In the genomic region with DNA sequence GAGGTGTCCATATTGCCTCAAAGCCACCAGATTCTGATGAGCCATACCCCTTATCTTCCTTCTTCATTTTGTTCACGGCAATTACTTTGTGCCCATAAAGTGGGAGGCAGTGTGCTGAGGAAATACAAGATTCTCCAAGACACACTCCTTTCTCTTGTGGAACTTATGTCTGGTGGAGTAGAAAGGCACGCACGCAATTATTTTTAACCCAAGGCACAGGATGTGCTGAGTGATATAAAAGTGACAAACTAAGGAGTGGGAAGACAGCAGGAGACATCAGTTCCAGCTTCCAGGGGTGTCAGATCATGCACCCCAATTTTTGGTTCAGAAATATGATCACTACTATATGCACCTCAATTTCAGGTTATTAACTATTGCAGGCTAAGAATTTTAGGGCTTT, we compare ENCODE assay signal across 15 cellular contexts.
DNase-seq lines count a peak whose midpoint lies in the region; ATAC-seq and TF ChIP-seq lines count a peak whose summit lies in the region.
"Had no signal": no experiment of that assay in that cellular context is flagged by ENCODE, and none has a peak within 500 bp of the region (broad histone marks: within the 10 kb centered on the region; RNA-seq: fewer than 3 reads in every experiment).

No MANE protein-coding gene starts in this region.

- ATAC-seq in right cardiac atrium (no peak), left ventricle myocardium superior (no peak)
- ATAC-seq: A549, GM23338 had no signal

- intact Hi-C loops in right cardiac atrium (cut with DNase I) (no loop called here), left ventricle myocardium superior (cut with micrococcal nuclease) (no loop called here), dorsolateral prefrontal cortex (cut with DNase I) (no loop called here)

- H3K9me3 Mint-ChIP-seq in HFFc6 = no peaks in the 10 kb centered on the region
- H3K9me3 Mint-ChIP-seq: CD4-positive, alpha-beta memory T cell; GM23338 had no signal

- H3K9me3 ChIP-seq in right cardiac atrium (ENCODE audit: control insufficient read depth, low read length) = no peaks in the 10 kb centered on the region
- H3K9me3 ChIP-seq: A549, BE2C had no signal

- WGBS in right cardiac atrium = 57% methylated on average over 3 of the region's 3 CpGs

- H3K27me3 ChIP-seq in right cardiac atrium (ENCODE audit: control insufficient read depth, insufficient read depth) = no peaks in the 10 kb centered on the region
- H3K27me3 ChIP-seq in dorsolateral prefrontal cortex = no peaks in the 10 kb centered on the region
- H3K27me3 ChIP-seq: BE2C had no signal

- peaks cover 12% of the 10 kb centered on the region for H3K4me1 ChIP-seq in right cardiac atrium (ENCODE audit: control insufficient read depth, insufficient read depth, low read length)

- no peaks in the 10 kb centered on the region for H3K36me3 Mint-ChIP-seq in HFFc6 (ENCODE audit: low read depth)
- H3K36me3 Mint-ChIP-seq: CD4-positive, alpha-beta memory T cell had no signal

- H3K4me1 Mint-ChIP-seq in HFFc6 (ENCODE audit: low read depth) = peaks cover 11% of the 10 kb centered on the region

- DNase-seq in right cardiac atrium (no peak), left ventricle myocardium superior (no peak), dorsolateral prefrontal cortex (peak in 1 of 10 donors; percentile 25), putamen (ENCODE audit: low spot score) (peak; percentile 72), GM20000 (ENCODE audit: low spot score) (no peak), HFFc6 (no peak)
- DNase-seq: BE2C; CD4-positive, alpha-beta memory T cell; DMS153; DMS79 treated with DMSO at 0.1 percent for 48 hours; EL; H7 had no signal

- H3K27me3 Mint-ChIP-seq in HFFc6 (ENCODE audit: insufficient read depth) = peaks cover 26% of the 10 kb centered on the region
- H3K27me3 Mint-ChIP-seq: CD4-positive, alpha-beta memory T cell had no signal

- no peak overlapping the region for H3K4me3 ChIP-seq in right cardiac atrium (ENCODE audit: low read length)
- no peak overlapping the region for H3K4me3 ChIP-seq in dorsolateral prefrontal cortex
- H3K4me3 ChIP-seq: A549, GM23338 had no signal

- H3K27ac ChIP-seq in right cardiac atrium (ENCODE audit: low read length) (peak overlapping the region; percentile 64), dorsolateral prefrontal cortex (peak overlapping the region in 35 of 59 donors; percentile 5 to 86 (median 58))
- H3K27ac ChIP-seq: A549, C4-2B had no signal

- H3K4me3 Mint-ChIP-seq in HFFc6 = no peak overlapping the region
- H3K4me3 Mint-ChIP-seq: CD4-positive, alpha-beta memory T cell; GM23338 had no signal

- TF ChIP-seq CTCF in dorsolateral prefrontal cortex (IDR thresholded peaks at IDR 0.05 in 54 of 56, conservative IDR thresholded peaks at IDR 0.05 in 2 of 56; ENCODE audit: low read depth in 1 of 56, partially characterized antibody in 56 of 56) (no peak), GM20000 (IDR thresholded peaks at IDR 0.05; ENCODE audit: extremely low read depth, missing control alignments) (no peak), HFFc6 (IDR thresholded peaks at IDR 0.05) (no peak)

- no peak overlapping the region for H3K27ac Mint-ChIP-seq in HFFc6
- H3K27ac Mint-ChIP-seq: GM23338 had no signal
